In the genomic region with DNA sequence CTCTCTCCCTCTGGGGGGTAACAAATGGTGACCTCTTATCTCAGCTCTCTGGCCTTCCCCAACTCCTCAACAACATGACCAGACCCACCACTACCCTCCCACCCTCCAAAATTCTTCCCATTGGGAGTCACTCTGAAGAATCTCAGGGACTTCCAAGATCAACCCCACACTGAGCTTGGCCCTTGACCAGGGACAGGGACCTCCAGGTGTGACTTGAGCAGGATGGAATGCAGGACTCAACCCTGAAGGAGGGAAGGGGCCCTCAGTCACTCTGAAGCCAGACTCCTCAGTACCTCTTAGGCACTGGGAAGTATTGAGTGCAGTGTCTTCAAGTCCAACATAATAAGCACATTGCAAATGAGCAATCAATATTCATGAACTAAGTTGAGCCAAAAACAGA, we compare ENCODE assay signal across 1 cellular context.
TF ChIP-seq lines count a peak whose summit lies in the region.

No MANE protein-coding gene starts in this region.

TF ChIP-seq in IMR-90, 13 proteins besides CTCF, POLR2A, EP300 and RAD21 (continued from another document):
- TF ChIP-seq MAZ (IDR thresholded peaks at IDR 0.05; ENCODE audit: borderline replicate concordance, low read depth, low read length) (no peak), MAFK (IDR thresholded peaks at IDR 0.05; ENCODE audit: low read depth, low read length) (no peak), NFE2L2 (IDR thresholded peaks at IDR 0.05; ENCODE audit: low read depth, low read length) (no peak)
- TF ChIP-seq, protein P1, sequence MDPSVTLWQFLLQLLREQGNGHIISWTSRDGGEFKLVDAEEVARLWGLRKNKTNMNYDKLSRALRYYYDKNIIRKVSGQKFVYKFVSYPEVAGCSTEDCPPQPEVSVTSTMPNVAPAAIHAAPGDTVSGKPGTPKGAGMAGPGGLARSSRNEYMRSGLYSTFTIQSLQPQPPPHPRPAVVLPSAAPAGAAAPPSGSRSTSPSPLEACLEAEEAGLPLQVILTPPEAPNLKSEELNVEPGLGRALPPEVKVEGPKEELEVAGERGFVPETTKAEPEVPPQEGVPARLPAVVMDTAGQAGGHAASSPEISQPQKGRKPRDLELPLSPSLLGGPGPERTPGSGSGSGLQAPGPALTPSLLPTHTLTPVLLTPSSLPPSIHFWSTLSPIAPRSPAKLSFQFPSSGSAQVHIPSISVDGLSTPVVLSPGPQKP (IDR thresholded peaks at IDR 0.05; ENCODE audit: borderline replicate concordance, low read depth, low read length) = no peak
TF ChIP-seq in IMR-90: peak in this region for 0.
